Comparison of ENCODE assay signal across 1 cellular context in the genomic region with DNA sequence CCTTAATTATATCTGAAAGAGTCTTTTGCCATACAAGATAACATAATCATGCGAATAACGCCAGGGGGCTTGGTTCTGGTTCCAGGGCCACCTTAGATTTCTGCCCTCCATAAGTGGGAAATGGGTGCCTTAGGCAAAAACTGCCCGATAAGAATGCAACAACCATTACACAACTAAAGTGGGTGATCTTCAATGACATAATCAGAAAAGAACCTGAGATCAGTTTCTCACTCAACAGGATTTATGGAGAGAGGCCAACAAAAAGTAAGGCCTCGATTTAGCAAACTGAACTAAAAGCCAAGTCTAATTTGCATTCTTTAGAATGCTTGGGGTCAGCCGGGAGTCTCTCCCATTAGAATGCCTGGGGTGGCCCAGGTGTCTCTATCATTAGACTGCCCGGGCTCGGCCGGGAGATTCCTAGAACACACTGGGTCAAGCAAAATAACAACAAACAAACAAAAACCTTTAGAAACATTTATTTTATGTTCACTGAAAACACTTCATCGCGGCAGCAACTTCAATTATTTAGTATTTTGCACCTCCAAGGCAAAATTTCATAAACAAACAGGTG.
TF ChIP-seq lines count a peak whose summit lies in the region.

No MANE protein-coding gene starts in this region.

TF ChIP-seq in SK-N-SH treated with all-trans-retinoic acid at 6 μM for 48 hours, 23 proteins besides CTCF, POLR2A, EP300 and RAD21 (continued from another document):
- TF ChIP-seq, protein P1, sequence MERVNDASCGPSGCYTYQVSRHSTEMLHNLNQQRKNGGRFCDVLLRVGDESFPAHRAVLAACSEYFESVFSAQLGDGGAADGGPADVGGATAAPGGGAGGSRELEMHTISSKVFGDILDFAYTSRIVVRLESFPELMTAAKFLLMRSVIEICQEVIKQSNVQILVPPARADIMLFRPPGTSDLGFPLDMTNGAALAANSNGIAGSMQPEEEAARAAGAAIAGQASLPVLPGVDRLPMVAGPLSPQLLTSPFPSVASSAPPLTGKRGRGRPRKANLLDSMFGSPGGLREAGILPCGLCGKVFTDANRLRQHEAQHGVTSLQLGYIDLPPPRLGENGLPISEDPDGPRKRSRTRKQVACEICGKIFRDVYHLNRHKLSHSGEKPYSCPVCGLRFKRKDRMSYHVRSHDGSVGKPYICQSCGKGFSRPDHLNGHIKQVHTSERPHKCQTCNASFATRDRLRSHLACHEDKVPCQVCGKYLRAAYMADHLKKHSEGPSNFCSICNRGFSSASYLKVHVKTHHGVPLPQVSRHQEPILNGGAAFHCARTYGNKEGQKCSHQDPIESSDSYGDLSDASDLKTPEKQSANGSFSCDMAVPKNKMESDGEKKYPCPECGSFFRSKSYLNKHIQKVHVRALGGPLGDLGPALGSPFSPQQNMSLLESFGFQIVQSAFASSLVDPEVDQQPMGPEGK (CRISPR knock-in tag; IDR thresholded peaks at IDR 0.05; ENCODE audit: borderline replicate concordance), result no peak
- TF ChIP-seq GLIS3 (CRISPR knock-in tag; IDR thresholded peaks at IDR 0.05) (no peak), ARNTL (CRISPR knock-in tag; IDR thresholded peaks at IDR 0.05; ENCODE audit: borderline replicate concordance, low read depth) (no peak), SNAI2 (CRISPR knock-in tag; IDR thresholded peaks at IDR 0.05) (no peak), ZFP3 (CRISPR knock-in tag; IDR thresholded peaks at IDR 0.05) (no peak), ZNF70 (CRISPR knock-in tag; IDR thresholded peaks at IDR 0.05) (no peak), RARB (CRISPR knock-in tag; IDR thresholded peaks at IDR 0.05) (no peak), BACH2 (CRISPR knock-in tag; IDR thresholded peaks at IDR 0.05; ENCODE audit: borderline replicate concordance) (no peak), OSR1 (CRISPR knock-in tag; IDR thresholded peaks at IDR 0.05) (no peak), CSDC2 (CRISPR knock-in tag; IDR thresholded peaks at IDR 0.05) (no peak), TOX (CRISPR knock-in tag; IDR thresholded peaks at IDR 0.05; ENCODE audit: borderline replicate concordance) (no peak)
- TF ChIP-seq, protein P2, sequence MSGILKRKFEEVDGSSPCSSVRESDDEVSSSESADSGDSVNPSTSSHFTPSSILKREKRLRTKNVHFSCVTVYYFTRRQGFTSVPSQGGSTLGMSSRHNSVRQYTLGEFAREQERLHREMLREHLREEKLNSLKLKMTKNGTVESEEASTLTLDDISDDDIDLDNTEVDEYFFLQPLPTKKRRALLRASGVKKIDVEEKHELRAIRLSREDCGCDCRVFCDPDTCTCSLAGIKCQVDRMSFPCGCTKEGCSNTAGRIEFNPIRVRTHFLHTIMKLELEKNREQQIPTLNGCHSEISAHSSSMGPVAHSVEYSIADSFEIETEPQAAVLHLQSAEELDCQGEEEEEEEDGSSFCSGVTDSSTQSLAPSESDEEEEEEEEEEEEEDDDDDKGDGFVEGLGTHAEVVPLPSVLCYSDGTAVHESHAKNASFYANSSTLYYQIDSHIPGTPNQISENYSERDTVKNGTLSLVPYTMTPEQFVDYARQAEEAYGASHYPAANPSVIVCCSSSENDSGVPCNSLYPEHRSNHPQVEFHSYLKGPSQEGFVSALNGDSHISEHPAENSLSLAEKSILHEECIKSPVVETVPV (CRISPR knock-in tag; IDR thresholded peaks at IDR 0.05), result no peak
